Comparison of ENCODE assay signal across 10 cellular contexts in the genomic region with DNA sequence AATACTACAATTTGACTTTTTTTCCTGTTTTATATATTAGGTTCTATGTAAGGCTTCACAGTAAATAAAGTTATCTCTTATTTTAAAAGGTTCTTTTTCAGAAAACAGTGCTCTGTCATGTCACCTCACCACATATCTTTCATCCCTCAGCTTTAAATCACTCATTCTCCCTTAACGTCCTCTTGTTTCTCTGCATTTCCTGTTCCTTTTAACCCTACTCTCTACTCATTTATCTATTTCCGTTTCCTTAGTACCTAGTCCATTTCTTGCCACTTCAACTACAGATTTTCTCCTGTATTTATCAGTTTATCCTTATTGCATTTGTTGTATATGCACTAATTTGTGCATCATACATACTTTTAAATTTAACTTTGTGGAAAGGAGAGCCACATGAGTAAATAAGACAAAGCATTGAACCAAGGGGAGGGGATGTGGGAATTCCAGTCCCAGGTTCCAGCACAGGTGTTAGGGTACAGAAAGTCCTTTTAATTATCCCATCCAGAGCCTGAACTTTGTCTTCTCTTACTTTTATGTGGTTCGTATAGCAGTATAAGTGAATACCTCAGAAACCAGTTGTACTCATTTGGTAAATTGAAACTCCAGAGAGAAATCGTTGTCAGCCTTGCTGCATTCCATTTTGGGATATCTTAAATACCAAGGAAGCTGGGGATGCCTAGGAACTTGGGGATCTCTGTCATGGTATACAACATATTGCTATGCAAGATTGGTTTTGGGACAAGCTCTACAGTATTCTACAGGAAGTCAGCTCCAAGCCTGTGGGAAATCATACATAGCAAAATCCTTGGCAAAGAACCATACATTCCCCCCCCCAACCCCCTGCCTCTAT.
DNase-seq lines count a peak whose midpoint lies in the region; ATAC-seq and TF ChIP-seq lines count a peak whose summit lies in the region.
"Had no signal": no experiment of that assay in that cellular context is flagged by ENCODE, and none has a peak within 500 bp of the region (broad histone marks: within the 10 kb centered on the region; RNA-seq: fewer than 3 reads in every experiment).

No MANE protein-coding gene starts in this region.

- peaks cover 20% of the 10 kb centered on the region for H3K36me3 ChIP-seq in endodermal cell (ENCODE audit: control insufficient read depth, insufficient read depth, low read length)
- H3K36me3 ChIP-seq in thymus (ENCODE audit: control insufficient read depth, insufficient read depth), result peaks cover 7% of the 10 kb centered on the region

- no peaks in the 10 kb centered on the region for H3K27me3 ChIP-seq in endodermal cell (ENCODE audit: control insufficient read depth, insufficient read depth, low read length, poor library complexity, severe bottlenecking)
- H3K27me3 ChIP-seq in thymus (ENCODE audit: control insufficient read depth, insufficient read depth), result no peaks in the 10 kb centered on the region
- H3K27me3 ChIP-seq: SJSA1 had no signal

- no peak overlapping the region for H3K27ac ChIP-seq in endodermal cell (ENCODE audit: low read depth, low read length)
- peak overlapping the region; percentile 15 for H3K27ac ChIP-seq in thymus (ENCODE audit: low read depth)
- H3K27ac ChIP-seq: SJSA1 had no signal

- H3K27ac Mint-ChIP-seq in activated naive CD4-positive, alpha-beta T cell treated with anti-CD3 and anti-CD28 coated beads, Interleukin-2, amount 10 ng/mL, durations not matched to agents 7 days and 5 days, result peak overlapping the region; percentile 26
- H3K27ac Mint-ChIP-seq in T-cell (peak overlapping the region; percentile 16 to 89), endodermal cell (peak overlapping the region; percentile 18)

- peaks cover 35% of the 10 kb centered on the region for H3K36me3 Mint-ChIP-seq in activated naive CD4-positive, alpha-beta T cell treated with anti-CD3 and anti-CD28 coated beads, Interleukin-2, amount 10 ng/mL, durations not matched to agents 7 days and 5 days
- H3K36me3 Mint-ChIP-seq in T-cell, result peaks cover 29% of the 10 kb centered on the region
- H3K36me3 Mint-ChIP-seq in endodermal cell (ENCODE audit: low read depth), result peaks cover 22% of the 10 kb centered on the region

- TF ChIP-seq CTCF in endodermal cell (conservative IDR thresholded peaks at IDR 0.05), result no peak

- 73 to 79% methylated on average over 4 of the region's 4 CpGs for WGBS in endodermal cell (ENCODE audit: insufficient coverage in 1 of 2, insufficient read length in 1 of 2), 2 experiments
- WGBS in thymus, result 48% methylated on average over 4 of the region's 4 CpGs

- CTCF ChIA-PET in activated naive CD4-positive, alpha-beta T cell treated with anti-CD3 and anti-CD28 coated beads, Interleukin-2, amount 10 ng/mL, durations not matched to agents 7 days and 5 days (lab: Charles Lee), result no interaction called here
- CTCF ChIA-PET in T-cell (lab: Charles Lee), result interaction anchor here in 1 of 2 donors (0.5 to 0.6 kb wide), 2 partner anchors 57 to 114 kb away, joined by 3 read pairs; no protein-coding TSS in a partner anchor

- H3K9me3 ChIP-seq in endodermal cell (ENCODE audit: control insufficient read depth, low read length), result no peaks in the 10 kb centered on the region
- H3K9me3 ChIP-seq in thymus (ENCODE audit: control insufficient read depth), result no peaks in the 10 kb centered on the region
- H3K9me3 ChIP-seq: SJSA1 had no signal

- H3K9me3 Mint-ChIP-seq in activated naive CD4-positive, alpha-beta T cell treated with anti-CD3 and anti-CD28 coated beads, Interleukin-2, amount 10 ng/mL, durations not matched to agents 7 days and 5 days, result no peaks in the 10 kb centered on the region
- no peaks in the 10 kb centered on the region for H3K9me3 Mint-ChIP-seq in T-cell
- H3K9me3 Mint-ChIP-seq in endodermal cell, result no peaks in the 10 kb centered on the region

- peaks cover 51% of the 10 kb centered on the region for H3K4me1 Mint-ChIP-seq in activated naive CD4-positive, alpha-beta T cell treated with anti-CD3 and anti-CD28 coated beads, Interleukin-2, amount 10 ng/mL, durations not matched to agents 7 days and 5 days
- H3K4me1 Mint-ChIP-seq in T-cell (peaks cover 51 to 56% (median 53%) of the 10 kb centered on the region in 3 donors), endodermal cell (peaks cover 31% of the 10 kb centered on the region)

- H3K4me3 ChIP-seq in endodermal cell (ENCODE audit: low read length) (no peak overlapping the region), thymus (ENCODE audit: low read length) (no peak overlapping the region)
- H3K4me3 ChIP-seq: SJSA1 had no signal

- no peak overlapping the region for H3K4me3 Mint-ChIP-seq in activated naive CD4-positive, alpha-beta T cell treated with anti-CD3 and anti-CD28 coated beads, Interleukin-2, amount 10 ng/mL, durations not matched to agents 7 days and 5 days
- H3K4me3 Mint-ChIP-seq in T-cell (peak overlapping the region; percentile 2 to 48 (median 34)), endodermal cell (no peak overlapping the region)

- H3K9ac ChIP-seq in endodermal cell (ENCODE audit: extremely low read depth, low read length, poor library complexity, severe bottlenecking), result no peak overlapping the region

- no peaks in the 10 kb centered on the region for H3K4me1 ChIP-seq in endodermal cell (ENCODE audit: control insufficient read depth, insufficient read depth, low read length)
- H3K4me1 ChIP-seq in thymus (ENCODE audit: control insufficient read depth, insufficient read depth, low read length), result peaks cover 27% of the 10 kb centered on the region

- ATAC-seq in T-cell (replicated peaks in 1 of 4) (peak; percentile 74 to 90 (median 88)), HG02885 (IDR thresholded peaks at IDR 0.05; ENCODE audit: poor library complexity, unreplicated experiment) (no peak), GM21367 (IDR thresholded peaks at IDR 0.05; ENCODE audit: unreplicated experiment) (no peak)

- no peak for DNase-seq in activated naive CD4-positive, alpha-beta T cell treated with anti-CD3 and anti-CD28 coated beads, Interleukin-2, amount 10 ng/mL, durations not matched to agents 7 days and 5 days
- DNase-seq in activated naive CD4-positive, alpha-beta T cell treated with Interleukin-2 at 50 U/mL for 16 hours, result no peak
- DNase-seq in T-cell (no peak), endodermal cell (no peak), GF-D8 (lab: John Stamatoyannopoulos, UW) (no peak)
- DNase-seq: NCI-H510A treated with DMSO at 0.1 percent for 48 hours had no signal

- POLR2A ChIA-PET in T-cell (lab: Charles Lee), result interaction anchor here in 1 of 2 donors (0.5 kb wide), 1 partner anchor 75 kb away, joined by 3 read pairs; no protein-coding TSS in a partner anchor

- H3K27me3 Mint-ChIP-seq in activated naive CD4-positive, alpha-beta T cell treated with anti-CD3 and anti-CD28 coated beads, Interleukin-2, amount 10 ng/mL, durations not matched to agents 7 days and 5 days, result no peaks in the 10 kb centered on the region
- H3K27me3 Mint-ChIP-seq in T-cell (no peaks in the 10 kb centered on the region), endodermal cell (ENCODE audit: insufficient read depth) (no peaks in the 10 kb centered on the region)

Comparison
In these comparisons a context has a peak if more than half of its experiments do, and no peak if none do; other contexts are left out.
1. H3K4me3 Mint-ChIP-seq: peak in T-cell (3 of 3); none in activated naive CD4-positive, alpha-beta T cell treated with anti-CD3 and anti-CD28 coated beads, Interleukin-2, amount 10 ng/mL, durations not matched to agents 7 days and 5 days (single experiment) and endodermal cell (single experiment).
2. ATAC-seq: peak in T-cell (4 of 4); none in HG02885 (single experiment) and GM21367 (single experiment).
3. Peak in every context shown above with its lines, with median percentiles within 50 percentile points of each other: H3K27ac Mint-ChIP-seq.